ENCODE assay signal across 13 cellular contexts in the genomic region with DNA sequence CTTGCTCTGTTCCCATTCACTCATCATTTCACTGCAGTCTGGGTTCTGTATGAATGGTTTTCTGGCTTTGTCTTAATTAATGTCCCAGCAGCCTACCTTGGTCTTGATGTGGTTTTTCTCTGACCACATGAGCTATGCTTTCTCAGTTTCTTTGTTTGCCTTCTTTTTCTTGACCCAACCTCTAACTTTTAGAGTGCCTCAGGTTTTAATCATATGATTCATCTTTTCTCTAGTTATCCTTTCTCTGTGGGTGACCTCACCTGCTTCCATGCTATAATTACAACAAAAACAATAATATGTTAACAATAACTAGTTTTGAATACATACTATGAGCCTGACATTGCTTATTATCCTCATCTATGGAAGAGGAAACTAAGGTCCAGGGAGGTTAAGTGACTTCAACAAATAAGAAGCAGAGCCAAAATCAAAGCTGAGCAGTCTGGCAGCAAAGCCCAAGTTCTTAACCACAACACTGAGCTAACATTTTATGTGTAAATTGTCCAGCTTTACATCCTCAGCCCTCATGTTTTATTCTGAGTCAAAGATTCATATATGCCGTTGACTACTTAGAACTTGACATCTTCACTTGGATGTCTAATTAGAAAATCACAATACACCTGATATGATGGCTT. TPM values are rescaled to one million over a fixed set of nuclear protein-coding genes. Genes with fewer than 3 reads are reported as not detected.
DNase-seq lines count a peak whose midpoint lies in the region; ATAC-seq and TF ChIP-seq lines count a peak whose summit lies in the region.
"Had no signal": no experiment of that assay in that cellular context is flagged by ENCODE, and none has a peak within 500 bp of the region (broad histone marks: within the 10 kb centered on the region; RNA-seq: fewer than 3 reads in every experiment).

No MANE protein-coding gene starts in this region.

- H3K9me3 Mint-ChIP-seq in mesothelial cell of epicardium, result peaks cover 18% of the 10 kb centered on the region
- peaks cover 2 to 6% of the 10 kb centered on the region in 2 donors for H3K9me3 Mint-ChIP-seq in natural killer cell

- no peaks in the 10 kb centered on the region for H3K36me3 Mint-ChIP-seq in mesothelial cell of epicardium
- no peaks in the 10 kb centered on the region for H3K36me3 Mint-ChIP-seq in natural killer cell

- DNase-seq in GM06990 (ENCODE audit: extremely low read depth, insufficient read length) (peak; percentile 40), RPMI7951 (ENCODE audit: low read depth) (peak; percentile 17), mesothelial cell of epicardium (ENCODE audit: low spot score in 2 of 2, unreplicated experiment in 2 of 2) (no peak), natural killer cell (no peak), RWPE1 (ENCODE audit: low spot score) (no peak)
- DNase-seq in stimulated activated CD4-positive, alpha-beta T cell treated with anti-CD3 and anti-CD28 coated beads, Interleukin-2, amount 100 ng/mL, for 24 hours, result no peak
- DNase-seq: effector CD4-positive, alpha-beta T cell; spleen; upper lobe of left lung had no signal

- ATAC-seq in GM19372 (IDR thresholded peaks at IDR 0.05; ENCODE audit: low read depth, unreplicated experiment), result peak; percentile 82
- peak; percentile 88 for ATAC-seq in HG02973 (IDR thresholded peaks at IDR 0.05; ENCODE audit: unreplicated experiment)
- no peak for ATAC-seq in natural killer cell

- no peaks in the 10 kb centered on the region for H3K36me3 ChIP-seq in GM06990 (ENCODE audit: control insufficient read depth, insufficient read depth, low read length)
- H3K36me3 ChIP-seq: BLaER1 treated with 17β-estradiol and CSF1 and Interleukin-3, amounts not matched to agents 10 nM and 100 nM; spleen; upper lobe of left lung had no signal

- CTCF ChIA-PET in RWPE1 (lab: Yijun Ruan, JAX), result no interaction called here

- H3K27ac Mint-ChIP-seq in mesothelial cell of epicardium, result no peak overlapping the region
- no peak overlapping the region for H3K27ac Mint-ChIP-seq in natural killer cell

- POLR2A ChIA-PET in RWPE1 (lab: Yijun Ruan, JAX; ENCODE audit: low non-redundant PET), result no interaction called here

- H3K4me3 ChIP-seq in GM06990 (replicated peaks; ENCODE audit: low read depth, low read length), result no peak overlapping the region
- H3K4me3 ChIP-seq: BLaER1 treated with 17β-estradiol and CSF1 and Interleukin-3, amounts not matched to agents 10 nM and 100 nM; spleen; upper lobe of left lung had no signal

- no peak overlapping the region for H3K4me3 Mint-ChIP-seq in mesothelial cell of epicardium
- no peak overlapping the region for H3K4me3 Mint-ChIP-seq in natural killer cell

- intact Hi-C loops in natural killer cell (cut with micrococcal nuclease), result no loop called here

- TF ChIP-seq CTCF in GM06990 (IDR thresholded peaks at IDR 0.05; ENCODE audit: insufficient read depth, low read length, poor library complexity, severe bottlenecking) (no peak), mesothelial cell of epicardium (IDR thresholded peaks at IDR 0.05; ENCODE audit: unreplicated experiment) (no peak), natural killer cell (IDR thresholded peaks at IDR 0.05) (no peak), RWPE1 (conservative IDR thresholded peaks at IDR 0.05; ENCODE audit: low read depth) (no peak)

- H3K4me1 Mint-ChIP-seq in mesothelial cell of epicardium (no peaks in the 10 kb centered on the region), natural killer cell (peaks cover 22 to 23% of the 10 kb centered on the region in 2 donors)

- no peak overlapping the region for H3K27ac ChIP-seq in RWPE1
- H3K27ac ChIP-seq: BLaER1 treated with 17β-estradiol and CSF1 and Interleukin-3, amounts not matched to agents 10 nM and 100 nM; HL-60; spleen; upper lobe of left lung had no signal

- no peaks in the 10 kb centered on the region for H3K27me3 ChIP-seq in GM06990 (replicated peaks; ENCODE audit: control insufficient read depth, insufficient read depth, low read length)
- H3K27me3 ChIP-seq: BLaER1 treated with 17β-estradiol and CSF1 and Interleukin-3, amounts not matched to agents 10 nM and 100 nM; spleen; upper lobe of left lung had no signal

- no peaks in the 10 kb centered on the region for H3K27me3 Mint-ChIP-seq in mesothelial cell of epicardium (ENCODE audit: low read depth)
- H3K27me3 Mint-ChIP-seq in natural killer cell (ENCODE audit: low read depth in 2 of 2), result no peaks in the 10 kb centered on the region

RNA-seq across cellular contexts. Expression of a gene that starts 4.7 kb away (rescaled TPM):
- not detected in 2 replicates for total RNA-seq in RPMI7951 (2014; rRNA removed; shearing (Covaris generic))
- total RNA-seq in mesothelial cell of epicardium (not detected in 3 replicates), natural killer cell (not detected)
- total RNA-seq: spleen, upper lobe of left lung had no signal

RNA-seq across cellular contexts. Expression of a gene that starts 48.4 kb away (rescaled TPM):
- not detected in 2 replicates for total RNA-seq in RPMI7951 (2014; rRNA removed; shearing (Covaris generic))
- 0.09 TPM in 1 of 3 replicates, not detected in the others for total RNA-seq in mesothelial cell of epicardium
- total RNA-seq in natural killer cell, result not detected
- total RNA-seq: spleen, upper lobe of left lung had no signal

RNA-seq across cellular contexts. Expression of a gene that starts 54.5 kb away (rescaled TPM):
- total RNA-seq in RPMI7951 (2014; rRNA removed; shearing (Covaris generic)), result not detected in 2 replicates
- total RNA-seq in mesothelial cell of epicardium, result not detected in 3 replicates
- total RNA-seq in natural killer cell, result not detected
- total RNA-seq: spleen, upper lobe of left lung had no signal

Comparison
In these comparisons a context has a peak if more than half of its experiments do, and no peak if none do; other contexts are left out.
1. DNase-seq: peak in GM06990 (single experiment) and RPMI7951 (single experiment); none in mesothelial cell of epicardium (0 of 2), stimulated activated CD4-positive, alpha-beta T cell treated with anti-CD3 and anti-CD28 coated beads, Interleukin-2, amount 100 ng/mL, for 24 hours (0 of 2), natural killer cell (single experiment) and RWPE1 (single experiment).
2. ATAC-seq: peak in GM19372 (single experiment) and HG02973 (single experiment); none in natural killer cell (0 of 3).